1 cellular context compared by ENCODE assay signal in genomic region chr6:75402296-75402695, GRCh38.
TF ChIP-seq lines count a peak whose summit lies in the region.

No MANE protein-coding gene starts in this region.

TF ChIP-seq in GM23338, 12 proteins besides CTCF, POLR2A, EP300 and RAD21 (continued from another document):
- TF ChIP-seq, protein P1, sequence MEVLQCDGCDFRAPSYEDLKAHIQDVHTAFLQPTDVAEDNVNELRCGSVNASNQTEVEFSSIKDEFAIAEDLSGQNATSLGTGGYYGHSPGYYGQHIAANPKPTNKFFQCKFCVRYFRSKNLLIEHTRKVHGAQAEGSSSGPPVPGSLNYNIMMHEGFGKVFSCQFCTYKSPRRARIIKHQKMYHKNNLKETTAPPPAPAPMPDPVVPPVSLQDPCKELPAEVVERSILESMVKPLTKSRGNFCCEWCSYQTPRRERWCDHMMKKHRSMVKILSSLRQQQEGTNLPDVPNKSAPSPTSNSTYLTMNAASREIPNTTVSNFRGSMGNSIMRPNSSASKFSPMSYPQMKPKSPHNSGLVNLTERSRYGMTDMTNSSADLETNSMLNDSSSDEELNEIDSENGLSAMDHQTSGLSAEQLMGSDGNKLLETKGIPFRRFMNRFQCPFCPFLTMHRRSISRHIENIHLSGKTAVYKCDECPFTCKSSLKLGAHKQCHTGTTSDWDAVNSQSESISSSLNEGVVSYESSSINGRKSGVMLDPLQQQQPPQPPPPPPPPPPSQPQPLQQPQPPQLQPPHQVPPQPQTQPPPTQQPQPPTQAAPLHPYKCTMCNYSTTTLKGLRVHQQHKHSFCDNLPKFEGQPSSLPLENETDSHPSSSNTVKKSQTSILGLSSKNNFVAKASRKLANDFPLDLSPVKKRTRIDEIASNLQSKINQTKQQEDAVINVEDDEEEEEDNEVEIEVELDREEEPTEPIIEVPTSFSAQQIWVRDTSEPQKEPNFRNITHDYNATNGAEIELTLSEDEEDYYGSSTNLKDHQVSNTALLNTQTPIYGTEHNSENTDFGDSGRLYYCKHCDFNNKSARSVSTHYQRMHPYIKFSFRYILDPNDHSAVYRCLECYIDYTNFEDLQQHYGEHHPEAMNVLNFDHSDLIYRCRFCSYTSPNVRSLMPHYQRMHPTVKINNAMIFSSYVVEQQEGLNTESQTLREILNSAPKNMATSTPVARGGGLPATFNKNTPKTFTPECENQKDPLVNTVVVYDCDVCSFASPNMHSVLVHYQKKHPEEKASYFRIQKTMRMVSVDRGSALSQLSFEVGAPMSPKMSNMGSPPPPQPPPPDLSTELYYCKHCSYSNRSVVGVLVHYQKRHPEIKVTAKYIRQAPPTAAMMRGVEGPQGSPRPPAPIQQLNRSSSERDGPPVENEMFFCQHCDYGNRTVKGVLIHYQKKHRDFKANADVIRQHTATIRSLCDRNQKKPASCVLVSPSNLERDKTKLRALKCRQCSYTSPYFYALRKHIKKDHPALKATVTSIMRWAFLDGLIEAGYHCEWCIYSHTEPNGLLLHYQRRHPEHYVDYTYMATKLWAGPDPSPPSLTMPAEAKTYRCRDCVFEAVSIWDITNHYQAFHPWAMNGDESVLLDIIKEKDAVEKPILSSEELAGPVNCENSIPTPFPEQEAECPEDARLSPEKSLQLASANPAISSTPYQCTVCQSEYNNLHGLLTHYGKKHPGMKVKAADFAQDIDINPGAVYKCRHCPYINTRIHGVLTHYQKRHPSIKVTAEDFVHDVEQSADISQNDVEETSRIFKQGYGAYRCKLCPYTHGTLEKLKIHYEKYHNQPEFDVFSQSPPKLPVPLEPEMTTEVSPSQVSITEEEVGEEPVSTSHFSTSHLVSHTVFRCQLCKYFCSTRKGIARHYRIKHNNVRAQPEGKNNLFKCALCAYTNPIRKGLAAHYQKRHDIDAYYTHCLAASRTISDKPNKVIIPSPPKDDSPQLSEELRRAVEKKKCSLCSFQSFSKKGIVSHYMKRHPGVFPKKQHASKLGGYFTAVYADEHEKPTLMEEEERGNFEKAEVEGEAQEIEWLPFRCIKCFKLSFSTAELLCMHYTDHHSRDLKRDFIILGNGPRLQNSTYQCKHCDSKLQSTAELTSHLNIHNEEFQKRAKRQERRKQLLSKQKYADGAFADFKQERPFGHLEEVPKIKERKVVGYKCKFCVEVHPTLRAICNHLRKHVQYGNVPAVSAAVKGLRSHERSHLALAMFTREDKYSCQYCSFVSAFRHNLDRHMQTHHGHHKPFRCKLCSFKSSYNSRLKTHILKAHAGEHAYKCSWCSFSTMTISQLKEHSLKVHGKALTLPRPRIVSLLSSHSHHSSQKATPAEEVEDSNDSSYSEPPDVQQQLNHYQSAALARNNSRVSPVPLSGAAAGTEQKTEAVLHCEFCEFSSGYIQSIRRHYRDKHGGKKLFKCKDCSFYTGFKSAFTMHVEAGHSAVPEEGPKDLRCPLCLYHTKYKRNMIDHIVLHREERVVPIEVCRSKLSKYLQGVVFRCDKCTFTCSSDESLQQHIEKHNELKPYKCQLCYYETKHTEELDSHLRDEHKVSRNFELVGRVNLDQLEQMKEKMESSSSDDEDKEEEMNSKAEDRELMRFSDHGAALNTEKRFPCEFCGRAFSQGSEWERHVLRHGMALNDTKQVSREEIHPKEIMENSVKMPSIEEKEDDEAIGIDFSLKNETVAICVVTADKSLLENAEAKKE (CRISPR knock-in tag; IDR thresholded peaks at IDR 0.05): no peak
- TF ChIP-seq POLR2AphosphoS5 (IDR thresholded peaks at IDR 0.05; ENCODE audit: low read depth) (no peak), NANOG (IDR thresholded peaks at IDR 0.05; ENCODE audit: borderline replicate concordance) (no peak)
